Comparison of ENCODE assay signal across 3 cellular contexts in genomic region chr5:37099267-37099666, GRCh38.
DNase-seq lines count a peak whose midpoint lies in the region; ATAC-seq, FAIRE-seq and TF ChIP-seq lines count a peak whose summit lies in the region.
"Not testable (repeated sequence)": the region's sequence is repeated elsewhere in the genome, so short reads cannot be mapped to it uniquely, and the experiment has no call there.

No MANE protein-coding gene starts in this region.

- H3K79me2 ChIP-seq in K562 (ENCODE audit: control insufficient read depth, insufficient read depth, low read length): not testable (repeated sequence)

- TF ChIP-seq EP300 in K562 (IDR thresholded peaks at IDR 0.05; ENCODE audit: low read length): not testable (repeated sequence)

- in situ Hi-C loops in K562 (cut with MboI): not testable (repeated sequence)

- CTCF ChIA-PET in HEK293 (lab: Yijun Ruan, JAX); K562 (lab: Yijun Ruan, JAX; ENCODE audit: low intra/inter-chr PET ratio): not testable (repeated sequence)

- H4K20me1 ChIP-seq in K562 (replicated peaks; ENCODE audit: control insufficient read depth, insufficient read depth, low read length): not testable (repeated sequence)

- intact Hi-C loops in K562 (cut with micrococcal nuclease): not testable (repeated sequence)

- POLR2A ChIA-PET in HEK293 (lab: Yijun Ruan, JAX); K562 (lab: Yijun Ruan, JAX): not testable (repeated sequence)

- 4% methylated on average over 5 of the region's 5 CpGs for WGBS in K562 (ENCODE audit: insufficient coverage, low coverage, missing lambda C conversion rate)
- 100% methylated on average over 4 of the region's 5 CpGs; no CpG with 5 or more reads in 1 of the 2 experiments for WGBS in endodermal cell (ENCODE audit: insufficient coverage in 1 of 2, insufficient read length in 1 of 2), 2 experiments

- H3K27me3 Mint-ChIP-seq in endodermal cell (ENCODE audit: insufficient read depth): peaks cover 96% of the 10 kb centered on the region

- not testable (repeated sequence) for H3K9me1 ChIP-seq in K562 (ENCODE audit: control insufficient read depth, insufficient read depth, low read length)

- H3K27ac Mint-ChIP-seq in endodermal cell: not testable (repeated sequence)

- peaks cover 89% of the 10 kb centered on the region for H3K36me3 Mint-ChIP-seq in endodermal cell (ENCODE audit: low read depth)

- not testable (repeated sequence) for H3K27me3 ChIP-seq in K562 (ENCODE audit: control insufficient read depth in 2 of 2, insufficient read depth in 2 of 2, low read length in 2 of 2); endodermal cell (ENCODE audit: control insufficient read depth, insufficient read depth, low read length, poor library complexity, severe bottlenecking)

- TF ChIP-seq POLR2A in K562 (conservative IDR thresholded peaks at IDR 0.05): not testable (repeated sequence)

- FAIRE-seq in K562 (lab: Jason Lieb, UNC): not testable (repeated sequence)

- H3K4me2 ChIP-seq in K562 (ENCODE audit: insufficient read depth, low read length): not testable (repeated sequence)

- not testable (repeated sequence) for DNase-seq in K562 (ENCODE audit: extremely low read depth in 1 of 4, low spot score in 3 of 4); endodermal cell

- H3K9ac ChIP-seq in K562 (ENCODE audit: insufficient read depth in 1 of 2, low read depth in 2 of 2, low read length in 2 of 2); endodermal cell (ENCODE audit: extremely low read depth, low read length, poor library complexity, severe bottlenecking): not testable (repeated sequence)

- H2AFZ ChIP-seq in K562 (ENCODE audit: low read depth, low read length): not testable (repeated sequence)

- H3K4me3 ChIP-seq in HEK293 (ENCODE audit: low read depth, low read length); K562: not testable (repeated sequence)
- peak overlapping the region; percentile 61 for H3K4me3 ChIP-seq in endodermal cell (ENCODE audit: low read length)

- TF ChIP-seq CTCF in HEK293 (tag by site-specific recombination; IDR thresholded peaks at IDR 0.05); K562 (IDR thresholded peaks at IDR 0.05 in 2 of 3, conservative IDR thresholded peaks at IDR 0.05 in 1 of 3; ENCODE audit: insufficient read depth in 2 of 3, low read depth in 1 of 3, low read length in 3 of 3); endodermal cell (conservative IDR thresholded peaks at IDR 0.05): not testable (repeated sequence)

- not testable (repeated sequence) for H3K27ac ChIP-seq in HEK293 (ENCODE audit: extremely low read depth, low read depth, low read length); K562 (ENCODE audit: extremely low read depth, low read depth, low read length); endodermal cell (ENCODE audit: low read depth, low read length)

- H3K9me3 Mint-ChIP-seq in endodermal cell: peaks cover 100% of the 10 kb centered on the region

- not testable (repeated sequence) for ATAC-seq in K562

- not testable (repeated sequence) for H3K4me1 Mint-ChIP-seq in endodermal cell

- not testable (repeated sequence) for H3K4me3 Mint-ChIP-seq in endodermal cell

- TF ChIP-seq RAD21 in K562 (CRISPR knock-in tag; conservative IDR thresholded peaks at IDR 0.05 in 1 of 2, IDR thresholded peaks at IDR 0.05 in 1 of 2): not testable (repeated sequence)

- H3K9me3 ChIP-seq in HEK293 (ENCODE audit: control insufficient read depth, insufficient read depth, low read depth, low read length); K562 (replicated peaks; ENCODE audit: control insufficient read depth, insufficient read depth, low read depth, low read length): not testable (repeated sequence)
- peaks cover 100% of the 10 kb centered on the region for H3K9me3 ChIP-seq in endodermal cell (ENCODE audit: control insufficient read depth, low read length)

- BruUV-seq in K562 (replicated peaks; lab: Mats Ljungman, UMichigan): not testable (repeated sequence)

- H3K4me1 ChIP-seq in HEK293 (ENCODE audit: control insufficient read depth, insufficient read depth, low read length); K562 (replicated peaks in 1 of 2; ENCODE audit: control insufficient read depth in 2 of 2, insufficient read depth in 2 of 2, low read length in 2 of 2); endodermal cell (ENCODE audit: control insufficient read depth, insufficient read depth, low read length): not testable (repeated sequence)

- H3K36me3 ChIP-seq in HEK293 (ENCODE audit: control insufficient read depth in 2 of 2, insufficient read depth in 1 of 2, low read length in 2 of 2): peaks cover 11 to 12% of the 10 kb centered on the region in 2 experiments
- not testable (repeated sequence) for H3K36me3 ChIP-seq in K562 (ENCODE audit: control insufficient read depth, insufficient read depth, low read length)
- peaks cover 25% of the 10 kb centered on the region for H3K36me3 ChIP-seq in endodermal cell (ENCODE audit: control insufficient read depth, insufficient read depth, low read length)

TF ChIP-seq in HEK293, 187 proteins besides CTCF, POLR2A, EP300 and RAD21:
- TF ChIP-seq ZNF580 (tag by site-specific recombination; IDR thresholded peaks at IDR 0.05) (0 out of 2 replicates have a peak, but pooled peaks have one; percentile 62), ZNF146 (tag by site-specific recombination; IDR thresholded peaks at IDR 0.05) (peak; percentile 91), ZNF280D (tag by site-specific recombination; IDR thresholded peaks at IDR 0.05) (peak; percentile 83; the same call in 1 of the 2 replicates)

TF ChIP-seq in K562, 482 proteins besides CTCF, POLR2A, EP300 and RAD21:
- peak; percentile 71 for TF ChIP-seq ZNF146 (CRISPR knock-in tag; IDR thresholded peaks at IDR 0.05; ENCODE audit: unreplicated experiment)
